ENCODE assay signal across 22 cellular contexts in genomic region chr7:47878662-47879061, GRCh38.
A peak's percentile ranks its signal among the peaks of the same experiment; 100 is the strongest.
DNase-seq lines count a peak whose midpoint lies in the region; ATAC-seq lines count a peak whose summit lies in the region.
"Had no signal": no experiment of that assay in that cellular context is flagged by ENCODE, and none has a peak within 500 bp of the region (broad histone marks: within the 10 kb centered on the region; RNA-seq: fewer than 3 reads in every experiment).

No MANE protein-coding gene starts in this region.

- ATAC-seq in left cardiac atrium (peak; percentile 52 to 58), HG02840 (IDR thresholded peaks at IDR 0.05; ENCODE audit: low FRiP score, unreplicated experiment) (no peak)
- ATAC-seq: HepG2, Panc1 had no signal

- DNase-seq in NCI-H146 (lab: John Stamatoyannopoulos, UW), result peak; percentile 30
- DNase-seq in NCI-H146 treated with DMSO at 0.1 percent for 48 hours (lab: John Stamatoyannopoulos, UW; ENCODE audit: unreplicated experiment), result no peak
- DNase-seq in left cardiac atrium, result peak; percentile 38
- no peak for DNase-seq in cardiac septum (ENCODE audit: low spot score)
- peak; percentile 32 for DNase-seq in SK-N-DZ (ENCODE audit: low spot score)
- peak; percentile 26 for DNase-seq in mesenteric fat pad (ENCODE audit: low spot score)
- no peak for DNase-seq in NCI-H187 (lab: John Stamatoyannopoulos, UW)
- DNase-seq: CD8-positive, alpha-beta memory T cell; DMS 273 treated with DMSO at 0.1 percent for 48 hours; DMS79 treated with DMSO at 0.1 percent for 48 hours; Kasumi-1; NCI-H1092 treated with DMSO at 0.1 percent for 48 hours; NCI-H1436; NCI-H2029; NCI-H2171; NCI-H226; NCI-H510A; NCI-H774; SIG-M5 had no signal

- intact Hi-C loops in left cardiac atrium (cut with DNase I) (no loop called here), cardiac septum (cut with DNase I) (no loop called here)

Comparison
In these comparisons a context has a peak if more than half of its experiments do, and no peak if none do; other contexts are left out.
1. DNase-seq: peak in NCI-H146 (single experiment), left cardiac atrium (single experiment), SK-N-DZ (single experiment) and mesenteric fat pad (single experiment); none in NCI-H146 treated with DMSO at 0.1 percent for 48 hours (single experiment), cardiac septum (single experiment) and NCI-H187 (0 of 2).